9 cellular contexts compared by ENCODE assay signal in the genomic region with DNA sequence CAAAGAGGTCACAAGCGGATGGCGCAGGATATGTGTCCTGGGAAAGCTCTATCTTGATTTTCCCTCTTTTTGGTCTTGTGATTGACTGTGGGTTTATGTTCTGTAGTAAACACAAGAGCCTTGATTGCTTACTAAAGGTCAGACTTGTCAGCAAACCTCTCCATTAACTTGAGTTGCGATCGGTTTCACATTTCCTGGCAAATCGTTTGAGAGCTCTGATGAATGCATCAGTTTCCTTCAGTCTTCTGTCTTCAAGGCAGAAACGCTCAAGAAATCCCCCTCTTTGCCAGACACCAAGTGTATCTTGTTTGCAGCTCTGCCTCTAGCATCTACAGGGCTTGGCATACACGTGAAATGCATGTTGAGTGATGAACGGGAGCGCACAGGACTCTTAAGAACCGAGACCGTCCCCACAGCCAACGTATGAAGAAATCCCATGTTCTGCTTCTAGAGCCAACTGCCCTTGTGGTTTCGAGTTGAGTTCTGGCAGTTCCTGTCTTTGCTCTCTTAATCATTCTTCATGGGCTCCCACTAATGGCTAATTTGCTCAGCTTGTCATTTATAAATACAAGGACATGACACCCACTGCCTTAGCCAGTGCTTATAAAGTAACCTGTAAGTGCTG.
DNase-seq lines count a peak whose midpoint lies in the region; ATAC-seq, FAIRE-seq and TF ChIP-seq lines count a peak whose summit lies in the region.
"Had no signal": no experiment of that assay in that cellular context is flagged by ENCODE, and none has a peak within 500 bp of the region (broad histone marks: within the 10 kb centered on the region; RNA-seq: fewer than 3 reads in every experiment).

No MANE protein-coding gene starts in this region.

- TF ChIP-seq CTCF in fibroblast of mammary gland (conservative IDR thresholded peaks at IDR 0.05; ENCODE audit: control insufficient read depth, insufficient read depth, low read depth, low read length): no peak

- H3K27ac ChIP-seq in small intestine (ENCODE audit: low read depth in 1 of 2, low read length in 1 of 2): peak overlapping the region in 1 of 2 donors; percentile 69

- H3K4me3 ChIP-seq in fibroblast of mammary gland (ENCODE audit: control insufficient read depth, low read depth, low read length): peak overlapping the region; percentile 28
- no peak overlapping the region for H3K4me3 ChIP-seq in small intestine (ENCODE audit: low read depth in 1 of 2, low read length in 2 of 2)

- H3K4me1 ChIP-seq in small intestine (ENCODE audit: control insufficient read depth in 2 of 2, insufficient read depth in 1 of 2, low read depth in 1 of 2, low read length in 1 of 2): no peaks in the 10 kb centered on the region

- H3K36me3 ChIP-seq in small intestine (ENCODE audit: control insufficient read depth in 2 of 2, insufficient read depth in 2 of 2, low read length in 2 of 2): no peaks in the 10 kb centered on the region

- no peak for TF ChIP-seq POLR2A in GM12892 (IDR thresholded peaks at IDR 0.05; ENCODE audit: low read depth, low read length)

- ATAC-seq in HG03565 (IDR thresholded peaks at IDR 0.05; ENCODE audit: unreplicated experiment) (no peak), GM19324 (IDR thresholded peaks at IDR 0.05; ENCODE audit: low FRiP score, unreplicated experiment) (no peak)

- FAIRE-seq in GM12892 (lab: Jason Lieb, UNC): peak; percentile 46
- FAIRE-seq in small intestine (lab: Jason Lieb, UNC): no peak

- 52 to 83% (median 62%) methylated on average over 13 of the region's 13 CpGs for WGBS in small intestine, 3 donors

- H3K9me3 ChIP-seq in small intestine (ENCODE audit: control insufficient read depth, low read depth): no peaks in the 10 kb centered on the region

- DNase-seq in GM12892 (ENCODE audit: insufficient read length) (no peak), NOMO-1 (lab: John Stamatoyannopoulos, UW; ENCODE audit: unreplicated experiment in 2 of 2) (peak; percentile 87 to 96), fibroblast of mammary gland (ENCODE audit: low read depth) (peak; percentile 95), small intestine (peak; percentile 7)
- no peak for DNase-seq in central memory CD4-positive, alpha-beta T cell
- DNase-seq in activated CD4-positive, CD25-positive, alpha-beta regulatory T cell (lab: John Stamatoyannopoulos, UW): no peak
- DNase-seq: T-helper 9 cell had no signal

- H3K27me3 ChIP-seq in small intestine (ENCODE audit: control insufficient read depth in 2 of 2, insufficient read depth in 2 of 2, low read length in 2 of 2): no peaks in the 10 kb centered on the region

Comparison
In these comparisons a context has a peak if more than half of its experiments do, and no peak if none do; other contexts are left out.
1. DNase-seq: peak in NOMO-1 (2 of 2), fibroblast of mammary gland (single experiment) and small intestine (single experiment); none in GM12892 (single experiment), central memory CD4-positive, alpha-beta T cell (single experiment) and activated CD4-positive, CD25-positive, alpha-beta regulatory T cell (0 of 4).